ENCODE assay signal across 11 cellular contexts in the genomic region with DNA sequence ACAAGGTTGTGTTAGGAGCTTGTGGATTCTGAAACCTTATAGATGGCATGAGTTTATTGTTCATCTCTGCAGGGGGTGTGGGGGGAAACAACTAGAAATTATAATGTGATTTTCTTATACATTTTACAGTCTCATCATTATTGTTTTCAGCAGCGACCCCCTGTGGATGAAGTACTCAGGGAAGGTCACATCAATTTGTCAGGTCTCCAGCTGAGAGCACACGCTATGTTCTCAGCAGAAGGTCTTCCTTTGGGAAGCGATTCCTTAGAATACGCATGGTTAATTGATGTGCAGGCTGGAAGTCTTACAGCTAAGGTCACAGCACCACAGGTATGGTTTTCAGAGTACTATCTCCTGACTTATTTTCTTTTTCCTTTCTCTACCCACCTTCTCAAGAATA.
DNase-seq lines count a peak whose midpoint lies in the region; ATAC-seq and TF ChIP-seq lines count a peak whose summit lies in the region.
"Had no signal": no experiment of that assay in that cellular context is flagged by ENCODE, and none has a peak within 500 bp of the region (broad histone marks: within the 10 kb centered on the region; RNA-seq: fewer than 3 reads in every experiment).

No MANE protein-coding gene starts in this region.

- ATAC-seq in activated CD4-positive, alpha-beta T cell treated with anti-CD3 and anti-CD28 coated beads for 36 hours: no peak
- no peak for ATAC-seq in HG03159 (IDR thresholded peaks at IDR 0.05; ENCODE audit: unreplicated experiment)
- no peak for ATAC-seq in stimulated activated naive B cell treated with anti-CD40 and anti-IgM and Interleukin-4, amounts not matched to agents 10 μg/mL and 1 μg/mL and 100 μg/mL, for 72 hours (replicated peaks)

- no peak overlapping the region for H3K23ac ChIP-seq in neuronal stem cell (ENCODE audit: low read depth, low read length, poor library complexity)

- DNase-seq in activated CD4-positive, alpha-beta T cell treated with anti-CD3 and anti-CD28 coated beads for 36 hours: peak; percentile 43
- DNase-seq in activated CD4-positive, alpha-beta T cell treated with anti-CD3 and anti-CD28 coated beads for 1 hour: no peak
- DNase-seq in LHCN-M2 (ENCODE audit: low read depth) (peak; percentile 10), astrocyte of the spinal cord (ENCODE audit: low read depth, low spot score) (peak; percentile 21), neuronal stem cell (ENCODE audit: low spot score) (peak; percentile 5)
- DNase-seq in activated effector memory CD4-positive, alpha-beta T cell treated with Interleukin-2 at 50 U/mL for 16 hours: no peak
- no peak for DNase-seq in stimulated activated naive B cell treated with anti-CD40 and anti-IgM and Interleukin-4, amounts not matched to agents 10 μg/mL and 1 μg/mL and 100 μg/mL, for 72 hours
- DNase-seq: naive B cell, NCI-H2029 had no signal

- H3K27ac Mint-ChIP-seq in activated CD4-positive, alpha-beta T cell treated with anti-CD3 and anti-CD28 coated beads for 36 hours: no peak overlapping the region
- no peak overlapping the region for H3K27ac Mint-ChIP-seq in stimulated activated naive B cell treated with anti-CD40 and anti-IgM and Interleukin-4, amounts not matched to agents 10 μg/mL and 1 μg/mL and 100 μg/mL, for 72 hours

- no peak overlapping the region for H2BK12ac ChIP-seq in neuronal stem cell (ENCODE audit: low read length)

- no peak overlapping the region for H3K18ac ChIP-seq in neuronal stem cell (ENCODE audit: low read length)

- no peak overlapping the region for H2BK120ac ChIP-seq in neuronal stem cell (ENCODE audit: low read depth, low read length)

- no peak overlapping the region for H2BK15ac ChIP-seq in neuronal stem cell (ENCODE audit: low read length)

- no peak overlapping the region for H3K4me2 ChIP-seq in neuronal stem cell (ENCODE audit: insufficient read depth, low read length, poor library complexity, severe bottlenecking)

- H2AFZ ChIP-seq in neuronal stem cell (ENCODE audit: low read length): no peak overlapping the region

- H3K27me3 Mint-ChIP-seq in activated CD4-positive, alpha-beta T cell treated with anti-CD3 and anti-CD28 coated beads for 36 hours: no peaks in the 10 kb centered on the region
- H3K27me3 Mint-ChIP-seq in stimulated activated naive B cell treated with anti-CD40 and anti-IgM and Interleukin-4, amounts not matched to agents 10 μg/mL and 1 μg/mL and 100 μg/mL, for 72 hours: no peaks in the 10 kb centered on the region
- H3K27me3 Mint-ChIP-seq: CD4-positive, alpha-beta T cell; naive B cell had no signal

- in situ Hi-C loops in astrocyte of the spinal cord (cut with HindIII; ENCODE audit: low sequenced_read_pairs): no loop called here

- H3K27me3 ChIP-seq in neuronal stem cell (ENCODE audit: control insufficient read depth in 3 of 3, insufficient read depth in 3 of 3, low read depth in 1 of 3, low read length in 3 of 3): no peaks in the 10 kb centered on the region

- H3K4me1 ChIP-seq in neuronal stem cell (ENCODE audit: control insufficient read depth in 2 of 2, insufficient read depth in 1 of 2, low read depth in 1 of 2, low read length in 2 of 2): no peaks in the 10 kb centered on the region

- H4K8ac ChIP-seq in neuronal stem cell (ENCODE audit: low read depth, low read length): no peak overlapping the region

- whole genome bisulfite sequencing in neuronal stem cell (ENCODE audit: extremely low coverage in 2 of 2, insufficient read length in 2 of 2, insufficient replicate concordance in 1 of 2), 2 donors: no CpG with 5 or more reads among the region's 4 CpGs

- no peak overlapping the region for H3K4me3 Mint-ChIP-seq in activated CD4-positive, alpha-beta T cell treated with anti-CD3 and anti-CD28 coated beads for 36 hours
- no peak overlapping the region for H3K4me3 Mint-ChIP-seq in stimulated activated naive B cell treated with anti-CD40 and anti-IgM and Interleukin-4, amounts not matched to agents 10 μg/mL and 1 μg/mL and 100 μg/mL, for 72 hours
- H3K4me3 Mint-ChIP-seq: CD4-positive, alpha-beta T cell; naive B cell had no signal

- no peak overlapping the region for H3K4ac ChIP-seq in neuronal stem cell (ENCODE audit: low read length)

- no peak overlapping the region for H3K9ac ChIP-seq in neuronal stem cell (ENCODE audit: low read depth, low read length, poor library complexity)

- H3K4me3 ChIP-seq in astrocyte of the spinal cord (ENCODE audit: low read depth, low read length) (no peak overlapping the region), neuronal stem cell (ENCODE audit: low read length in 2 of 2) (no peak overlapping the region)

- H3K9me3 ChIP-seq in neuronal stem cell (replicated peaks in 1 of 2; ENCODE audit: control insufficient read depth in 2 of 2, insufficient read depth in 1 of 2, low read depth in 1 of 2, low read length in 2 of 2): no peaks in the 10 kb centered on the region

- H3K27ac ChIP-seq in neuronal stem cell (replicated peaks; ENCODE audit: low read length): no peak overlapping the region

- CTCF ChIA-PET in activated CD4-positive, alpha-beta T cell treated with anti-CD3 and anti-CD28 coated beads for 36 hours (lab: Charles Lee): interaction anchor here (0.5 to 1.2 kb wide), 4 partner anchors 25 to 1256 kb away, joined by 3 read pairs; no protein-coding TSS in a partner anchor

- H2AK5ac ChIP-seq in neuronal stem cell (ENCODE audit: low read depth, low read length): no peak overlapping the region

- H3K36me3 Mint-ChIP-seq in activated CD4-positive, alpha-beta T cell treated with anti-CD3 and anti-CD28 coated beads for 36 hours (ENCODE audit: low read depth): peaks cover 14% of the 10 kb centered on the region
- peaks cover 17 to 35% of the 10 kb centered on the region in 2 donors for H3K36me3 Mint-ChIP-seq in stimulated activated naive B cell treated with anti-CD40 and anti-IgM and Interleukin-4, amounts not matched to agents 10 μg/mL and 1 μg/mL and 100 μg/mL, for 72 hours

- TF ChIP-seq CTCF in astrocyte of the spinal cord (IDR thresholded peaks at IDR 0.05; ENCODE audit: low read depth, low read length): peak; percentile 30

- peaks cover 6% of the 10 kb centered on the region for H3K4me1 Mint-ChIP-seq in activated CD4-positive, alpha-beta T cell treated with anti-CD3 and anti-CD28 coated beads for 36 hours
- H3K4me1 Mint-ChIP-seq in stimulated activated naive B cell treated with anti-CD40 and anti-IgM and Interleukin-4, amounts not matched to agents 10 μg/mL and 1 μg/mL and 100 μg/mL, for 72 hours: no peaks in the 10 kb centered on the region
- H3K4me1 Mint-ChIP-seq: naive B cell had no signal

- no peaks in the 10 kb centered on the region for H3K9me3 Mint-ChIP-seq in activated CD4-positive, alpha-beta T cell treated with anti-CD3 and anti-CD28 coated beads for 36 hours (ENCODE audit: low read depth)
- no peaks in the 10 kb centered on the region for H3K9me3 Mint-ChIP-seq in stimulated activated naive B cell treated with anti-CD40 and anti-IgM and Interleukin-4, amounts not matched to agents 10 μg/mL and 1 μg/mL and 100 μg/mL, for 72 hours
- H3K9me3 Mint-ChIP-seq: CD4-positive, alpha-beta T cell; naive B cell had no signal

- H4K91ac ChIP-seq in neuronal stem cell (ENCODE audit: low read depth, low read length, poor library complexity): no peak overlapping the region

- POLR2A ChIA-PET in activated CD4-positive, alpha-beta T cell treated with anti-CD3 and anti-CD28 coated beads for 36 hours (lab: Charles Lee): no interaction called here

- H3K14ac ChIP-seq in neuronal stem cell (ENCODE audit: low read length): no peak overlapping the region

- H3K36me3 ChIP-seq in neuronal stem cell (replicated peaks in 1 of 2; ENCODE audit: control insufficient read depth in 2 of 2, insufficient read depth in 2 of 2, low read length in 2 of 2): peaks cover 5 to 30% of the 10 kb centered on the region in 2 donors

- H2BK5ac ChIP-seq in neuronal stem cell (ENCODE audit: low read length): no peak overlapping the region

- intact Hi-C loops in activated CD4-positive, alpha-beta T cell treated with anti-CD3 and anti-CD28 coated beads for 36 hours (cut with DNase I, micrococcal nuclease): loop anchor here (1.0 to 5.0 kb wide), 3 partner anchors 272 to 324 kb away; partner anchors contain the start of gene TRPC3 (in 1 of the 2)

- no peaks in the 10 kb centered on the region for H3K79me1 ChIP-seq in neuronal stem cell (ENCODE audit: low read depth, low read length)

Comparison
In these comparisons a context has a peak if more than half of its experiments do, and no peak if none do; other contexts are left out.
1. DNase-seq: peak in activated CD4-positive, alpha-beta T cell treated with anti-CD3 and anti-CD28 coated beads for 36 hours (single experiment), LHCN-M2 (single experiment), astrocyte of the spinal cord (single experiment) and neuronal stem cell (single experiment); none in activated CD4-positive, alpha-beta T cell treated with anti-CD3 and anti-CD28 coated beads for 1 hour (single experiment), activated effector memory CD4-positive, alpha-beta T cell treated with Interleukin-2 at 50 U/mL for 16 hours (single experiment) and stimulated activated naive B cell treated with anti-CD40 and anti-IgM and Interleukin-4, amounts not matched to agents 10 μg/mL and 1 μg/mL and 100 μg/mL, for 72 hours (single experiment).